In the genomic region with DNA sequence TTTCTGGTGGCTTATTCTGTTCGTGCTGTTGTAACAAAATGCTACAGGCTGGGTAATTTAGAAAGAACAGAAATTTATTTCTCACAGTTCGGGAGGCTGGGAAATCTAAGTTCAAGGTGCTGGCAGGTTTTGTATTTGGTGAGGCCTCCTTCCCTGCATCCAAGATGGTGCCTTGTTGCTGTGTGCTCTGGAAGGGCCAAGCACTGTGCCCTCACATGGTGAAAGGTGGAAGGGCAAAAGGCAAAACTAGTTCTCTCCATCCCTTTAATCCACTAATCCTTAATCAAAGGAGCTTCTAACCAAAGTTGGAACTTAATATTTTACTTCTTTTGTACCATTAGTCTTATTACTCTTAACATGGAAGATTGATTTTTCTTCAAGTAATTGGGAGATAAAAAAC, we compare ENCODE assay signal across 1 cellular context.
TF ChIP-seq lines count a peak whose summit lies in the region.

No MANE protein-coding gene starts in this region.

TF ChIP-seq in HepG2, 621 proteins besides CTCF, POLR2A, EP300 and RAD21:
- TF ChIP-seq ZNF124 (CRISPR knock-in tag; IDR thresholded peaks at IDR 0.05) (no peak), PAWR (CRISPR knock-in tag; IDR thresholded peaks at IDR 0.05; ENCODE audit: borderline replicate concordance) (no peak), ZNF644 (CRISPR knock-in tag; IDR thresholded peaks at IDR 0.05; ENCODE audit: low read depth) (peak; percentile 78), ZNF121 (CRISPR knock-in tag; IDR thresholded peaks at IDR 0.05) (no peak), YY1 (IDR thresholded peaks at IDR 0.05; ENCODE audit: insufficient read depth, insufficient replicate concordance, low read depth, low read length) (peak; percentile 13)
- TF ChIP-seq, protein P1, sequence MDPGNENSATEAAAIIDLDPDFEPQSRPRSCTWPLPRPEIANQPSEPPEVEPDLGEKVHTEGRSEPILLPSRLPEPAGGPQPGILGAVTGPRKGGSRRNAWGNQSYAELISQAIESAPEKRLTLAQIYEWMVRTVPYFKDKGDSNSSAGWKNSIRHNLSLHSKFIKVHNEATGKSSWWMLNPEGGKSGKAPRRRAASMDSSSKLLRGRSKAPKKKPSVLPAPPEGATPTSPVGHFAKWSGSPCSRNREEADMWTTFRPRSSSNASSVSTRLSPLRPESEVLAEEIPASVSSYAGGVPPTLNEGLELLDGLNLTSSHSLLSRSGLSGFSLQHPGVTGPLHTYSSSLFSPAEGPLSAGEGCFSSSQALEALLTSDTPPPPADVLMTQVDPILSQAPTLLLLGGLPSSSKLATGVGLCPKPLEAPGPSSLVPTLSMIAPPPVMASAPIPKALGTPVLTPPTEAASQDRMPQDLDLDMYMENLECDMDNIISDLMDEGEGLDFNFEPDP (CRISPR knock-in tag; conservative IDR thresholded peaks at IDR 0.05), result 0 out of 2 replicates have a peak, but pooled peaks have one; percentile 55
